ENCODE assay signal across 1 cellular context in the genomic region with DNA sequence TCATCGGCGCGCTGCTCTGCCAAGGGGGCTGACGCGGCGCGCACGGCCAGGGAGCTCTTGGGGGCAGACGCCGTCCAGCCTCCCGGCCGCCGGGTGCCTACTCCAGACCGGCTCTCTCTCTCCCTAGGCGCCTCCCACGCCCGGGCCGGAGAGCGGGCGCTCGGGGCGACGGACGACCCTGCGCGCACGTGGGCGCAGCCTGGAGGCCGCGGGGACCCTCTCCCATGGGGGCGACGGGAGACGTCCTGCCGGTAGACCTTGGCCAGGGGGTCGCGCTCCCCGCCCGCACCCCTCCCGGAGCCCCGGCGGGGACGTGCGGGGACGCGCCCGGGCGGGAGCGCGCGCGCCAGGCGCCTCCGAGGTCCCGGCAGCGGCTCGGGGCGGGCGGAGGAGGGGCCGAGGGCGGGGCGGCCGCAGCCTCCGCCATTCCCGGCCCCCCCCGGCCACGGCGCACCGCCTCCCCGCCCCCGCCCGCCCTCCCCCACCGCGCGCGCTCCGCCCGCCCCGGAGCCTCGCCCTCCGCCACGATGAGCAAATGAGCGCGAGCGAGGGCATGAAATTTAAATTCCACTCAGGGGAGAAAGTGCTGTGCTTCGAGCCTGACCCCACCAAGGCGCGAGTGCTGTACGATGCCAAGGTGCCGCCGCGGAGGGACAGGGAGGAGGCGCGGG.
A peak's percentile ranks its signal among the peaks of the same experiment; 100 is the strongest.
TF ChIP-seq lines count a peak whose summit lies in the region.

A gene with protein sequence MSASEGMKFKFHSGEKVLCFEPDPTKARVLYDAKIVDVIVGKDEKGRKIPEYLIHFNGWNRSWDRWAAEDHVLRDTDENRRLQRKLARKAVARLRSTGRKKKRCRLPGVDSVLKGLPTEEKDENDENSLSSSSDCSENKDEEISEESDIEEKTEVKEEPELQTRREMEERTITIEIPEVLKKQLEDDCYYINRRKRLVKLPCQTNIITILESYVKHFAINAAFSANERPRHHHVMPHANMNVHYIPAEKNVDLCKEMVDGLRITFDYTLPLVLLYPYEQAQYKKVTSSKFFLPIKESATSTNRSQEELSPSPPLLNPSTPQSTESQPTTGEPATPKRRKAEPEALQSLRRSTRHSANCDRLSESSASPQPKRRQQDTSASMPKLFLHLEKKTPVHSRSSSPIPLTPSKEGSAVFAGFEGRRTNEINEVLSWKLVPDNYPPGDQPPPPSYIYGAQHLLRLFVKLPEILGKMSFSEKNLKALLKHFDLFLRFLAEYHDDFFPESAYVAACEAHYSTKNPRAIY (plus strand): TSS at position 509 of the 671 bp plus-strand sequence. CDS start 27 bp downstream, at position 536.

TF ChIP-seq in HEK293, 187 proteins besides CTCF, POLR2A, EP300 and RAD21 (continued from another document):
- TF ChIP-seq ZNF175 (tag by site-specific recombination; IDR thresholded peaks at IDR 0.05) (no peak), ZBTB1 (tag by site-specific recombination; IDR thresholded peaks at IDR 0.05) (no peak), ZNF629 (tag by site-specific recombination; IDR thresholded peaks at IDR 0.05) (no peak), ZSCAN30 (tag by site-specific recombination; IDR thresholded peaks at IDR 0.05) (0 out of 2 replicates have a peak, but pooled peaks have one; percentile 27), ZNF596 (tag by site-specific recombination; IDR thresholded peaks at IDR 0.05) (0 out of 2 replicates have a peak, but pooled peaks have one; percentile 25), ZNF670 (tag by site-specific recombination; IDR thresholded peaks at IDR 0.05; ENCODE audit: low read depth) (no peak), ZNF626 (tag by site-specific recombination; IDR thresholded peaks at IDR 0.05) (peak; percentile 33; the same call in 1 of the 2 replicates), GLIS1 (tag by site-specific recombination; IDR thresholded peaks at IDR 0.05) (peak; percentile 47), ZFP37 (tag by site-specific recombination; IDR thresholded peaks at IDR 0.05) (no peak), ZFHX2 (tag by site-specific recombination; conservative IDR thresholded peaks at IDR 0.05) (peak; percentile 63), TRIM28 (IDR thresholded peaks at IDR 0.05; ENCODE audit: borderline replicate concordance, low read length) (no peak), ZNF660 (tag by site-specific recombination; IDR thresholded peaks at IDR 0.05) (peak; percentile 13; the same call in 1 of the 2 replicates), ZNF600 (tag by site-specific recombination; IDR thresholded peaks at IDR 0.05) (peak; percentile 71), ZNF16 (tag by site-specific recombination; IDR thresholded peaks at IDR 0.05; ENCODE audit: low read depth) (no peak), ZBTB8A (tag by site-specific recombination; IDR thresholded peaks at IDR 0.05) (peak; percentile 79), EGR2 (tag by site-specific recombination; IDR thresholded peaks at IDR 0.05; ENCODE audit: low read depth) (peak; percentile 18; the same call in 1 of the 2 replicates), ZIC2 (tag by site-specific recombination; IDR thresholded peaks at IDR 0.05) (peak; percentile 55), GLIS2 (tag by site-specific recombination; IDR thresholded peaks at IDR 0.05) (peak; percentile 75; the same call in 1 of the 2 replicates), MYNN (tag by site-specific recombination; IDR thresholded peaks at IDR 0.05; ENCODE audit: borderline replicate concordance) (no peak), ZNF514 (tag by site-specific recombination; IDR thresholded peaks at IDR 0.05) (no peak), ZNF777 (tag by site-specific recombination; IDR thresholded peaks at IDR 0.05; ENCODE audit: borderline replicate concordance) (no peak), ZSCAN16 (tag by site-specific recombination; IDR thresholded peaks at IDR 0.05) (0 out of 2 replicates have a peak, but pooled peaks have one; percentile 2), SCRT1 (tag by site-specific recombination; IDR thresholded peaks at IDR 0.05; ENCODE audit: borderline replicate concordance) (no peak), ZNF501 (tag by site-specific recombination; IDR thresholded peaks at IDR 0.05) (no peak), ZBTB48 (tag by site-specific recombination; IDR thresholded peaks at IDR 0.05) (peak; percentile 77), ZNF23 (tag by site-specific recombination; IDR thresholded peaks at IDR 0.05; ENCODE audit: borderline replicate concordance) (no peak), ZNF561 (tag by site-specific recombination; IDR thresholded peaks at IDR 0.05; ENCODE audit: borderline replicate concordance) (peak; percentile 45; the same call in 1 of the 2 replicates)
- TF ChIP-seq, protein P1, sequence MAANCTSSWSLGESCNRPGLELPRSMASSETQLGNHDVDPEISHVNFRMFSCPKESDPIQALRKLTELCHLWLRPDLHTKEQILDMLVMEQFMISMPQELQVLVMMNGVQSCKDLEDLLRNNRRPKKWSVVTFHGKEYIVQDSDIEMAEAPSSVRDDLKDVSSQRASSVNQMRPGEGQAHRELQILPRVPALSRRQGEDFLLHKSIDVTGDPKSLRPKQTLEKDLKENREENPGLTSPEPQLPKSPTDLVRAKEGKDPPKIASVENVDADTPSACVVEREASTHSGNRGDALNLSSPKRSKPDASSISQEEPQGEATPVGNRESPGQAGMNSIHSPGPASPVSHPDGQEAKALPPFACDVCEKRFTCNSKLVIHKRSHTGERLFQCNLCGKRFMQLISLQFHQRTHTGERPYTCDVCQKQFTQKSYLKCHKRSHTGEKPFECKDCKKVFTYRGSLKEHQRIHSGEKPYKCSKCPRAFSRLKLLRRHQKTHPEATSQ (tag by site-specific recombination; IDR thresholded peaks at IDR 0.05) = no peak
- TF ChIP-seq, protein P2, sequence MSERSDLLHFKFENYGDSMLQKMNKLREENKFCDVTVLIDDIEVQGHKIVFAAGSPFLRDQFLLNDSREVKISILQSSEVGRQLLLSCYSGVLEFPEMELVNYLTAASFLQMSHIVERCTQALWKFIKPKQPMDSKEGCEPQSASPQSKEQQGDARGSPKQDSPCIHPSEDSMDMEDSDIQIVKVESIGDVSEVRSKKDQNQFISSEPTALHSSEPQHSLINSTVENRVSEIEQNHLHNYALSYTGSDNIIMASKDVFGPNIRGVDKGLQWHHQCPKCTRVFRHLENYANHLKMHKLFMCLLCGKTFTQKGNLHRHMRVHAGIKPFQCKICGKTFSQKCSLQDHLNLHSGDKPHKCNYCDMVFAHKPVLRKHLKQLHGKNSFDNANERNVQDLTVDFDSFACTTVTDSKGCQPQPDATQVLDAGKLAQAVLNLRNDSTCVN (tag by site-specific recombination; optimal IDR thresholded peaks at IDR 0.05) = peak; percentile 66
- TF ChIP-seq, protein P3, sequence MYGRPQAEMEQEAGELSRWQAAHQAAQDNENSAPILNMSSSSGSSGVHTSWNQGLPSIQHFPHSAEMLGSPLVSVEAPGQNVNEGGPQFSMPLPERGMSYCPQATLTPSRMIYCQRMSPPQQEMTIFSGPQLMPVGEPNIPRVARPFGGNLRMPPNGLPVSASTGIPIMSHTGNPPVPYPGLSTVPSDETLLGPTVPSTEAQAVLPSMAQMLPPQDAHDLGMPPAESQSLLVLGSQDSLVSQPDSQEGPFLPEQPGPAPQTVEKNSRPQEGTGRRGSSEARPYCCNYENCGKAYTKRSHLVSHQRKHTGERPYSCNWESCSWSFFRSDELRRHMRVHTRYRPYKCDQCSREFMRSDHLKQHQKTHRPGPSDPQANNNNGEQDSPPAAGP (tag by site-specific recombination; IDR thresholded peaks at IDR 0.05) = no peak
- TF ChIP-seq, protein P4, sequence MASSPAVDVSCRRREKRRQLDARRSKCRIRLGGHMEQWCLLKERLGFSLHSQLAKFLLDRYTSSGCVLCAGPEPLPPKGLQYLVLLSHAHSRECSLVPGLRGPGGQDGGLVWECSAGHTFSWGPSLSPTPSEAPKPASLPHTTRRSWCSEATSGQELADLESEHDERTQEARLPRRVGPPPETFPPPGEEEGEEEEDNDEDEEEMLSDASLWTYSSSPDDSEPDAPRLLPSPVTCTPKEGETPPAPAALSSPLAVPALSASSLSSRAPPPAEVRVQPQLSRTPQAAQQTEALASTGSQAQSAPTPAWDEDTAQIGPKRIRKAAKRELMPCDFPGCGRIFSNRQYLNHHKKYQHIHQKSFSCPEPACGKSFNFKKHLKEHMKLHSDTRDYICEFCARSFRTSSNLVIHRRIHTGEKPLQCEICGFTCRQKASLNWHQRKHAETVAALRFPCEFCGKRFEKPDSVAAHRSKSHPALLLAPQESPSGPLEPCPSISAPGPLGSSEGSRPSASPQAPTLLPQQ (tag by site-specific recombination; IDR thresholded peaks at IDR 0.05) = 0 out of 2 replicates have a peak, but pooled peaks have one; percentile 16
- TF ChIP-seq, protein P5, sequence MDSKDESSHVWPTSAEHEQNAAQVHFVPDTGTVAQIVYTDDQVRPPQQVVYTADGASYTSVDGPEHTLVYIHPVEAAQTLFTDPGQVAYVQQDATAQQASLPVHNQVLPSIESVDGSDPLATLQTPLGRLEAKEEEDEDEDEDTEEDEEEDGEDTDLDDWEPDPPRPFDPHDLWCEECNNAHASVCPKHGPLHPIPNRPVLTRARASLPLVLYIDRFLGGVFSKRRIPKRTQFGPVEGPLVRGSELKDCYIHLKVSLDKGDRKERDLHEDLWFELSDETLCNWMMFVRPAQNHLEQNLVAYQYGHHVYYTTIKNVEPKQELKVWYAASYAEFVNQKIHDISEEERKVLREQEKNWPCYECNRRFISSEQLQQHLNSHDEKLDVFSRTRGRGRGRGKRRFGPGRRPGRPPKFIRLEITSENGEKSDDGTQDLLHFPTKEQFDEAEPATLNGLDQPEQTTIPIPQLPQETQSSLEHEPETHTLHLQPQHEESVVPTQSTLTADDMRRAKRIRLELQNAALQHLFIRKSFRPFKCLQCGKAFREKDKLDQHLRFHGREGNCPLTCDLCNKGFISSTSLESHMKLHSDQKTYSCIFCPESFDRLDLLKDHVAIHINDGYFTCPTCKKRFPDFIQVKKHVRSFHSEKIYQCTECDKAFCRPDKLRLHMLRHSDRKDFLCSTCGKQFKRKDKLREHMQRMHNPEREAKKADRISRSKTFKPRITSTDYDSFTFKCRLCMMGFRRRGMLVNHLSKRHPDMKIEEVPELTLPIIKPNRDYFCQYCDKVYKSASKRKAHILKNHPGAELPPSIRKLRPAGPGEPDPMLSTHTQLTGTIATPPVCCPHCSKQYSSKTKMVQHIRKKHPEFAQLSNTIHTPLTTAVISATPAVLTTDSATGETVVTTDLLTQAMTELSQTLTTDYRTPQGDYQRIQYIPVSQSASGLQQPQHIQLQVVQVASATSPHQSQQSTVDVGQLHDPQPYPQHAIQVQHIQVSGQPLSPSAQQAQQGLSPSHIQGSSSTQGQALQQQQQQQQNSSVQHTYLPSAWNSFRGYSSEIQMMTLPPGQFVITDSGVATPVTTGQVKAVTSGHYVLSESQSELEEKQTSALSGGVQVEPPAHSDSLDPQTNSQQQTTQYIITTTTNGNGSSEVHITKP (tag by site-specific recombination; IDR thresholded peaks at IDR 0.05) = no peak
- TF ChIP-seq, protein P6, sequence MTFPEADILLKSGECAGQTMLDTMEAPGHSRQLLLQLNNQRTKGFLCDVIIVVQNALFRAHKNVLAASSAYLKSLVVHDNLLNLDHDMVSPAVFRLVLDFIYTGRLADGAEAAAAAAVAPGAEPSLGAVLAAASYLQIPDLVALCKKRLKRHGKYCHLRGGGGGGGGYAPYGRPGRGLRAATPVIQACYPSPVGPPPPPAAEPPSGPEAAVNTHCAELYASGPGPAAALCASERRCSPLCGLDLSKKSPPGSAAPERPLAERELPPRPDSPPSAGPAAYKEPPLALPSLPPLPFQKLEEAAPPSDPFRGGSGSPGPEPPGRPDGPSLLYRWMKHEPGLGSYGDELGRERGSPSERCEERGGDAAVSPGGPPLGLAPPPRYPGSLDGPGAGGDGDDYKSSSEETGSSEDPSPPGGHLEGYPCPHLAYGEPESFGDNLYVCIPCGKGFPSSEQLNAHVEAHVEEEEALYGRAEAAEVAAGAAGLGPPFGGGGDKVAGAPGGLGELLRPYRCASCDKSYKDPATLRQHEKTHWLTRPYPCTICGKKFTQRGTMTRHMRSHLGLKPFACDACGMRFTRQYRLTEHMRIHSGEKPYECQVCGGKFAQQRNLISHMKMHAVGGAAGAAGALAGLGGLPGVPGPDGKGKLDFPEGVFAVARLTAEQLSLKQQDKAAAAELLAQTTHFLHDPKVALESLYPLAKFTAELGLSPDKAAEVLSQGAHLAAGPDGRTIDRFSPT (tag by site-specific recombination; IDR thresholded peaks at IDR 0.05) = peak; percentile 55
- TF ChIP-seq, protein P7, sequence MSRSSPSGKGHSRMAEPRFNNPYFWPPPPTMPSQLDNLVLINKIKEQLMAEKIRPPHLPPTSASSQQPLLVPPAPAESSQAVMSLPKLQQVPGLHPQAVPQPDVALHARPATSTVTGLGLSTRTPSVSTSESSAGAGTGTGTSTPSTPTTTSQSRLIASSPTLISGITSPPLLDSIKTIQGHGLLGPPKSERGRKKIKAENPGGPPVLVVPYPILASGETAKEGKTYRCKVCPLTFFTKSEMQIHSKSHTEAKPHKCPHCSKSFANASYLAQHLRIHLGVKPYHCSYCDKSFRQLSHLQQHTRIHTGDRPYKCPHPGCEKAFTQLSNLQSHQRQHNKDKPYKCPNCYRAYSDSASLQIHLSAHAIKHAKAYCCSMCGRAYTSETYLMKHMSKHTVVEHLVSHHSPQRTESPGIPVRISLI (tag by site-specific recombination; IDR thresholded peaks at IDR 0.05) = no peak
